In the genomic region with DNA sequence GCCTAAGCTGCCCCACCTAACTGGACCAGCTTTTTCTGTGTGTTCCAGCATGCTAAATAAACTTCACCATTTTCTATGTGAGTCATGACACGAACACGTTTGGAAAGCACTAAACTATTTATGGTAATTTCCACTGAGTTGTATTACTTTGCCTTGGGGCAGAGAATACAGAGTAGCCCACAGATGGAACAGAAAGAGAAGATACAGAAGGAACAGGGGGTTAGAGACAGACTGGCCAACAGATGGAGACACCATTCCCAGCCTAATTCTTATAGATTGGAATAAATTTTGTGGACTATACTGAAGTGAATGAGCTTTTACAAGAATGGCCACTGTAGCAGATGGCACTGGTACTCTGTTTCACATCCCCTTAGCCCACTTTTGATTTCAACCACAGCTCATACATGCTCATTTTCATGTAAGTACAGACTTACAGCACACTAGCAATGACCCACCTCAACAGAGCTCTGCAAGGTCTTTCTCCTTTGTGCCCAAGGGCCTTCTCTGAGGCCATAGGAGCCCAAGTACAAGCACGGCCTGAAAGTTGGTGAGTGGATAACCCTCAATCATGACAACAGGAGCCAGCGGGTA, we compare ENCODE assay signal across 9 cellular contexts. TPM values are rescaled to one million over a fixed set of nuclear protein-coding genes. Genes with fewer than 3 reads are reported as not detected.
DNase-seq lines count a peak whose midpoint lies in the region; ATAC-seq and TF ChIP-seq lines count a peak whose summit lies in the region.
"Had no signal": no experiment of that assay in that cellular context is flagged by ENCODE, and none has a peak within 500 bp of the region (broad histone marks: within the 10 kb centered on the region; RNA-seq: fewer than 3 reads in every experiment).

No MANE protein-coding gene starts in this region.

- 62 to 64% methylated on average over 4 of the region's 4 CpGs for WGBS in sigmoid colon, 2 donors

- no peaks in the 10 kb centered on the region for H3K36me3 ChIP-seq in BJ (ENCODE audit: control insufficient read depth, insufficient read depth, low read length)
- no peaks in the 10 kb centered on the region for H3K36me3 ChIP-seq in brain microvascular endothelial cell (replicated peaks)
- H3K36me3 ChIP-seq in sigmoid colon = no peaks in the 10 kb centered on the region
- no peaks in the 10 kb centered on the region for H3K36me3 ChIP-seq in left ventricle myocardium inferior

- POLR2A ChIA-PET in BJ (lab: Charles Lee) = interaction anchor here (0.7 kb wide), 1 partner anchor 13 kb away, joined by 3 read pairs; no protein-coding TSS in a partner anchor

- ATAC-seq in GM19452 (IDR thresholded peaks at IDR 0.05; ENCODE audit: unreplicated experiment) (peak; percentile 96), HG03135 (IDR thresholded peaks at IDR 0.05; ENCODE audit: unreplicated experiment) (peak; percentile 98), sciatic nerve (no peak)

- TF ChIP-seq POLR2A in sigmoid colon (IDR thresholded peaks at IDR 0.05) = no peak

- intact Hi-C loops in sigmoid colon (cut with DNase I) = no loop called here
- intact Hi-C loops in left ventricle myocardium inferior (cut with micrococcal nuclease) = no loop called here
- intact Hi-C loops in sciatic nerve (cut with DNase I) = no loop called here

- no peaks in the 10 kb centered on the region for H3K27me3 ChIP-seq in BJ (ENCODE audit: control insufficient read depth, insufficient read depth, low read length)
- no peaks in the 10 kb centered on the region for H3K27me3 ChIP-seq in brain microvascular endothelial cell (replicated peaks)
- H3K27me3 ChIP-seq in sigmoid colon = no peaks in the 10 kb centered on the region
- H3K27me3 ChIP-seq in left ventricle myocardium inferior (ENCODE audit: low read depth) = no peaks in the 10 kb centered on the region

- peak; percentile 46 for TF ChIP-seq CTCF in BJ (IDR thresholded peaks at IDR 0.05; ENCODE audit: insufficient read depth, low read depth, low read length)
- no peak for TF ChIP-seq CTCF in brain microvascular endothelial cell (IDR thresholded peaks at IDR 0.05; ENCODE audit: low read depth, low read length, missing control alignments)
- TF ChIP-seq CTCF in sigmoid colon (IDR thresholded peaks at IDR 0.05) = no peak
- no peak for TF ChIP-seq CTCF in left ventricle myocardium inferior (IDR thresholded peaks at IDR 0.05; ENCODE audit: borderline replicate concordance)

- H3K4me3 ChIP-seq in BJ (ENCODE audit: low read depth, low read length) (no peak overlapping the region), brain microvascular endothelial cell (ENCODE audit: low read depth, low read length) (no peak overlapping the region), sigmoid colon (no peak overlapping the region), left ventricle myocardium inferior (no peak overlapping the region)

- H3K4me1 ChIP-seq in sigmoid colon (peaks cover 0 to 8% (median 0%) of the 10 kb centered on the region in 4 donors), left ventricle myocardium inferior (peaks cover 11% of the 10 kb centered on the region)

- DNase-seq in BJ (ENCODE audit: low read depth) (peak; percentile 73), brain microvascular endothelial cell (peak; percentile 28), sigmoid colon (no peak), left ventricle myocardium inferior (no peak), hypothalamus (lab: John Stamatoyannopoulos, UW) (no peak), sciatic nerve (ENCODE audit: low spot score) (no peak)
- DNase-seq: DND-41 had no signal

- in situ Hi-C loops in brain microvascular endothelial cell (cut with HindIII; ENCODE audit: low pct_ligation_motif_present, low sequenced_read_pairs) = no loop called here

- no peak overlapping the region for H3K27ac ChIP-seq in brain microvascular endothelial cell
- no peak overlapping the region for H3K27ac ChIP-seq in sigmoid colon
- no peak overlapping the region for H3K27ac ChIP-seq in left ventricle myocardium inferior (replicated peaks)

- no peak for TF ChIP-seq EP300 in sigmoid colon (IDR thresholded peaks at IDR 0.05)

- H3K9me3 ChIP-seq in sigmoid colon (no peaks in the 10 kb centered on the region), left ventricle myocardium inferior (replicated peaks) (peaks cover 8% of the 10 kb centered on the region)

- CTCF ChIA-PET in BJ (lab: Yijun Ruan, JAX) = interaction anchor here (0.9 to 3.1 kb wide), 8 partner anchors 9 to 79 kb away, joined by 3 to 25 read pairs (median 4); a partner anchor contains a TSS

RNA-seq across cellular contexts. Expression of a gene that starts 13.1 kb away (rescaled TPM):
- polyA plus RNA-seq in BJ (2011; rRNA removed) (12.3 and 22.1 TPM in 2 replicates), sigmoid colon (10 to 100 TPM in 2 of 3 donors, 1 to 10 TPM in 1; 9.9 to 21.0 (median 17.5) TPM)
- 9.8 and 10.2 TPM in 2 replicates for polyA minus RNA-seq in BJ (2011; rRNA and poly(A)+ RNA removed)
- total RNA-seq in sigmoid colon (10 to 100 TPM in 1 of 4 donors, 1 to 10 TPM in 3; 8.2 to 21.7 (median 8.8) TPM), left ventricle myocardium inferior (64.3 TPM), sciatic nerve (21.5 TPM)

RNA-seq across cellular contexts. Expression of a gene that starts 26.8 kb away (rescaled TPM):
- 0.02 and 0.04 TPM in 2 replicates for polyA plus RNA-seq in BJ (2011; rRNA removed)
- polyA minus RNA-seq in BJ (2011; rRNA and poly(A)+ RNA removed) = 0.05 TPM in 2 replicates
- under 1 TPM; 0.16 to 0.71 (median 0.41) TPM for total RNA-seq in sigmoid colon
- 1 to 10 TPM; 3.2 to 6.5 (median 3.6) TPM for polyA plus RNA-seq in sigmoid colon
- 11.2 TPM for total RNA-seq in left ventricle myocardium inferior
- 0.85 TPM for total RNA-seq in sciatic nerve

RNA-seq across cellular contexts. Expression of a gene that starts 38.4 kb away (rescaled TPM):
- 0.11 and 0.15 TPM in 2 replicates for polyA plus RNA-seq in BJ (2011; rRNA removed)
- not detected in 2 replicates for polyA minus RNA-seq in BJ (2011; rRNA and poly(A)+ RNA removed)
- total RNA-seq in sigmoid colon = not detected
- polyA plus RNA-seq in sigmoid colon = not detected
- total RNA-seq in left ventricle myocardium inferior = 0.05 TPM
- 0.09 TPM for total RNA-seq in sciatic nerve

Comparison
In these comparisons a context has a peak if more than half of its experiments do, and no peak if none do; other contexts are left out.
1. DNase-seq: peak in BJ (single experiment) and brain microvascular endothelial cell (single experiment); none in sigmoid colon (single experiment), left ventricle myocardium inferior (single experiment), hypothalamus (0 of 51) and sciatic nerve (single experiment).